1 cellular context compared by ENCODE assay signal in the genomic region with DNA sequence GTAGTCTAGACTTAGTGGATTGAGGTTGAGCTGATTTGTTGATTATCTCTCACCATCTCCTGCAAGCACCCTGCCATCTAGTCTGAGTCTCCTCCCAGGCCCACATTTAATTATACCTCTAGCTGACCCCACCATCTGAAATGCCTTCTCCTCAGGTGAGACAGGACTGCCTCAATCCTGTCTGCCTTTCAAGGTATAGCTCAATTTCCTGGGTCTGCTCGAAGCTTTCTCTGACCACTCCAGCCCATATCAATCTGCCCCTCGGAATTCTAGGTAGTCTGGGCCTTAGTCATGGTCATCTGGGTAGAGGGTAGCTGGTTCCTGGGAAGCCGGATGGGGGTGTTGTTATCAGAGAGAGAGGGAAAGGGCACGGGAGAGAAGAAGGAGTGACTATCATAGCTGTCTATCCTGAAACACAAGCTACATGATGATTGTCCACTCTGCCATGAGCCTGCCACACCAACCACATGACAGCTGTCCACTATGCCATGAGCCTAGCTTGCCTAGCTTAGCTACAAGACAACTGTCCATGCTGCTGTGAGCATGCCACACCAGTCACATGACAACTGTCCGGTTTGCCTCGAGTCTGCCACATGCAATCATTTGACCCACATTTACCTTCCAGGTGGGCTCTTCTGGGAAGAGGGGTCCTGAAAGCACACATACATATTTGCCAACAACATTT.
TF ChIP-seq lines count a peak whose summit lies in the region.

No MANE protein-coding gene starts in this region.

TF ChIP-seq in H1, 55 proteins besides CTCF, POLR2A, EP300 and RAD21:
- no peak for TF ChIP-seq FOSL1 (IDR thresholded peaks at IDR 0.05; ENCODE audit: insufficient read depth, low read depth, low read length)
